In genomic region chr5:80600943-80601693, GRCh38 we compare ENCODE assay signal across 1 cellular context.
TF ChIP-seq lines count a peak whose summit lies in the region.

No MANE protein-coding gene starts in this region.

TF ChIP-seq in GM23338, 12 proteins besides CTCF, POLR2A, EP300 and RAD21 (continued from another document):
- TF ChIP-seq, protein P1, sequence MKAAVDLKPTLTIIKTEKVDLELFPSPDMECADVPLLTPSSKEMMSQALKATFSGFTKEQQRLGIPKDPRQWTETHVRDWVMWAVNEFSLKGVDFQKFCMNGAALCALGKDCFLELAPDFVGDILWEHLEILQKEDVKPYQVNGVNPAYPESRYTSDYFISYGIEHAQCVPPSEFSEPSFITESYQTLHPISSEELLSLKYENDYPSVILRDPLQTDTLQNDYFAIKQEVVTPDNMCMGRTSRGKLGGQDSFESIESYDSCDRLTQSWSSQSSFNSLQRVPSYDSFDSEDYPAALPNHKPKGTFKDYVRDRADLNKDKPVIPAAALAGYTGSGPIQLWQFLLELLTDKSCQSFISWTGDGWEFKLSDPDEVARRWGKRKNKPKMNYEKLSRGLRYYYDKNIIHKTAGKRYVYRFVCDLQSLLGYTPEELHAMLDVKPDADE (IDR thresholded peaks at IDR 0.05) = no peak
- TF ChIP-seq REST (IDR thresholded peaks at IDR 0.05; ENCODE audit: unreplicated experiment) (no peak), ZNF114 (CRISPR knock-in tag; IDR thresholded peaks at IDR 0.05) (no peak), POLR2AphosphoS5 (IDR thresholded peaks at IDR 0.05; ENCODE audit: low read depth) (no peak), NANOG (IDR thresholded peaks at IDR 0.05; ENCODE audit: borderline replicate concordance) (no peak), CREB1 (CRISPR knock-in tag; IDR thresholded peaks at IDR 0.05; ENCODE audit: low read depth) (no peak)
